Comparison of ENCODE assay signal across 20 cellular contexts in genomic region chr3:160016972-160017371, GRCh38. TPM values are rescaled to one million over a fixed set of nuclear protein-coding genes. Genes with fewer than 3 reads are reported as not detected.
A peak's percentile ranks its signal among the peaks of the same experiment; 100 is the strongest.
DNase-seq lines count a peak whose midpoint lies in the region; ATAC-seq, FAIRE-seq and TF ChIP-seq lines count a peak whose summit lies in the region.
"Had no signal": no experiment of that assay in that cellular context is flagged by ENCODE, and none has a peak within 500 bp of the region (broad histone marks: within the 10 kb centered on the region; RNA-seq: fewer than 3 reads in every experiment).

No MANE protein-coding gene starts in this region.

- H3K27ac ChIP-seq in IMR-90 (ENCODE audit: insufficient read depth, low read length) (no peak overlapping the region), keratinocyte (ENCODE audit: control insufficient read depth, insufficient read depth, low read length) (no peak overlapping the region), neural progenitor cell (no peak overlapping the region)
- H3K27ac ChIP-seq: gastroesophageal sphincter had no signal

- H2AK5ac ChIP-seq in IMR-90 (ENCODE audit: low read depth, low read length), result no peak overlapping the region

- no peak overlapping the region for H3K56ac ChIP-seq in IMR-90 (ENCODE audit: extremely low read depth, insufficient read depth, low read length)

- no peak overlapping the region for H4K8ac ChIP-seq in IMR-90 (ENCODE audit: low read depth in 2 of 2, low read length in 2 of 2)

- H3K9me1 ChIP-seq in IMR-90 (ENCODE audit: insufficient read depth, low read length) (no peaks in the 10 kb centered on the region), keratinocyte (ENCODE audit: control insufficient read depth, extremely low read depth, insufficient read depth, low read length) (no peaks in the 10 kb centered on the region)

- H3K4ac ChIP-seq in IMR-90 (ENCODE audit: low read depth, low read length), result no peak overlapping the region

- H3K36me3 ChIP-seq in IMR-90 (ENCODE audit: control insufficient read depth, insufficient read depth, low read length) (no peaks in the 10 kb centered on the region), keratinocyte (ENCODE audit: control insufficient read depth in 2 of 2, extremely low read depth in 1 of 2, insufficient read depth in 2 of 2, low read length in 2 of 2) (no peaks in the 10 kb centered on the region), neural progenitor cell (no peaks in the 10 kb centered on the region)
- H3K36me3 ChIP-seq: gastroesophageal sphincter had no signal

- H3K79me2 ChIP-seq in keratinocyte (ENCODE audit: control insufficient read depth, insufficient read depth, low read length) (no peaks in the 10 kb centered on the region), neural progenitor cell (ENCODE audit: low read depth) (no peaks in the 10 kb centered on the region)

- H2AFZ ChIP-seq in IMR-90 (replicated peaks; ENCODE audit: low read length, poor library complexity) (no peak overlapping the region), keratinocyte (ENCODE audit: control insufficient read depth, low read length) (no peak overlapping the region), neural progenitor cell (replicated peaks) (no peak overlapping the region)

- CTCF ChIA-PET in IMR-90 (lab: Yijun Ruan, JAX), result no interaction called here

- POLR2A ChIA-PET in IMR-90 (lab: Charles Lee; ENCODE audit: unreplicated experiment), result no interaction called here

- H3K23ac ChIP-seq in IMR-90 (ENCODE audit: low read depth, low read length), result no peak overlapping the region

- dilution Hi-C loops in IMR-90 (cut with HindIII; ENCODE audit: low sequenced_read_pairs, unreplicated experiment), result no loop called here
- dilution Hi-C loops in keratinocyte (cut with MboI; ENCODE audit: extremely low pct_ligation_motif_present, low sequenced_read_pairs), result no loop called here

- WGBS in IMR-90 (ENCODE audit: extremely low coverage in 2 of 2, insufficient read length in 1 of 2), 2 experiments, result 100% methylated on average over 1 of the region's 1 CpG; no CpG with 5 or more reads in 1 of the 2 experiments

- H3K4me1 Mint-ChIP-seq in neural progenitor cell, result no peaks in the 10 kb centered on the region

- no peak overlapping the region for H2BK5ac ChIP-seq in IMR-90 (ENCODE audit: low read depth, low read length, poor library complexity, severe bottlenecking)

- in situ Hi-C loops in IMR-90 (cut with MboI; ENCODE audit: low sequenced_read_pairs), result loop anchor here (25.0 kb wide), 1 partner anchor 755 kb away; no protein-coding TSS in a partner anchor

- H3K4me2 ChIP-seq in IMR-90 (ENCODE audit: low read depth, low read length), result no peak overlapping the region
- no peak overlapping the region for H3K4me2 ChIP-seq in keratinocyte (ENCODE audit: control insufficient read depth, extremely low read depth, insufficient read depth, low read depth, low read length)
- no peak overlapping the region for H3K4me2 ChIP-seq in neural progenitor cell

- no peak overlapping the region for H4K91ac ChIP-seq in IMR-90 (ENCODE audit: insufficient read depth, low read depth, low read length)

- no peak overlapping the region for H2AK9ac ChIP-seq in IMR-90 (replicated peaks; ENCODE audit: low read depth, low read length, poor library complexity)

- no peak overlapping the region for H3K14ac ChIP-seq in IMR-90 (replicated peaks; ENCODE audit: low read depth, low read length)

- H3K27ac Mint-ChIP-seq in neural progenitor cell, result no peak overlapping the region
- H3K27ac Mint-ChIP-seq: activated T-cell treated with anti-CD3 and anti-CD28 coated beads, Interleukin-2, amount 50 U/mL, for 72 hours; natural killer cell; T-cell had no signal

- peak; percentile 59; the same call in 1 of the 2 replicates for ATAC-seq in IMR-90 (ENCODE audit: low read depth)
- no peak for ATAC-seq in HG02623 (IDR thresholded peaks at IDR 0.05; ENCODE audit: unreplicated experiment)
- ATAC-seq: activated T-cell treated with anti-CD3 and anti-CD28 coated beads, Interleukin-2, amount 50 U/mL, for 72 hours; gastroesophageal sphincter; right cardiac atrium; stimulated activated naive CD8-positive, alpha-beta T cell treated with anti-CD3 and anti-CD28 coated beads, Interleukin-15, Interleukin-2, amounts not matched to agents 100 U/mL and 50 U/mL, for 24 hours; T-cell had no signal

- H3K9ac ChIP-seq in IMR-90 (ENCODE audit: low read depth, low read length) (no peak overlapping the region), keratinocyte (ENCODE audit: control insufficient read depth, extremely low read depth, insufficient read depth, low read length) (no peak overlapping the region), neural progenitor cell (no peak overlapping the region)

- H3K4me3 Mint-ChIP-seq in neural progenitor cell, result no peak overlapping the region
- H3K4me3 Mint-ChIP-seq: activated T-cell treated with anti-CD3 and anti-CD28 coated beads, Interleukin-2, amount 50 U/mL, for 72 hours; natural killer cell; T-cell had no signal

- H2BK20ac ChIP-seq in IMR-90 (ENCODE audit: low read depth, low read length), result no peak overlapping the region

- FAIRE-seq in keratinocyte (lab: Jason Lieb, UNC), result peak; percentile 23
- FAIRE-seq: kidney had no signal

- peaks cover 3% of the 10 kb centered on the region for H3K27me3 Mint-ChIP-seq in neural progenitor cell (ENCODE audit: insufficient read depth, low read depth)

- no peaks in the 10 kb centered on the region for H3K79me1 ChIP-seq in IMR-90 (ENCODE audit: low read depth in 1 of 2, low read length in 2 of 2)

- DNase-seq in Daoy (ENCODE audit: low read depth) (peak; percentile 43), IMR-90 (peak; percentile 79), SW480 (ENCODE audit: low spot score) (peak; percentile 15), keratinocyte (ENCODE audit: low read depth, low spot score) (no peak), NCI-H2227 treated with DMSO at 0.1 percent for 48 hours (lab: John Stamatoyannopoulos, UW) (no peak), CD1c-positive myeloid dendritic cell (ENCODE audit: extremely low spot score) (no peak), neural progenitor cell (ENCODE audit: low spot score) (no peak)
- DNase-seq: activated CD4-positive, alpha-beta T cell treated with anti-CD3 and anti-CD28 coated beads for 4 hours; activated T-cell treated with anti-CD3 and anti-CD28 coated beads, Interleukin-2, amount 50 U/mL, for 72 hours; anterior cingulate cortex; DND-41; kidney; natural killer cell; NCI-H774; right cardiac atrium; stimulated activated naive CD8-positive, alpha-beta T cell treated with anti-CD3 and anti-CD28 coated beads, Interleukin-15, Interleukin-2, amounts not matched to agents 100 U/mL and 50 U/mL, for 24 hours; T-cell had no signal

- H3K4me1 ChIP-seq in IMR-90 (ENCODE audit: control insufficient read depth, insufficient read depth, low read length) (no peaks in the 10 kb centered on the region), keratinocyte (ENCODE audit: control insufficient read depth, extremely low read depth, insufficient read depth, low read length) (no peaks in the 10 kb centered on the region), neural progenitor cell (no peaks in the 10 kb centered on the region)
- H3K4me1 ChIP-seq: gastroesophageal sphincter had no signal

- H2BK15ac ChIP-seq in IMR-90 (ENCODE audit: low read depth, low read length), result no peak overlapping the region

- no peaks in the 10 kb centered on the region for H3K9me3 Mint-ChIP-seq in neural progenitor cell
- H3K9me3 Mint-ChIP-seq: activated T-cell treated with anti-CD3 and anti-CD28 coated beads, Interleukin-2, amount 50 U/mL, for 72 hours; natural killer cell; T-cell had no signal

- intact Hi-C loops in IMR-90 (cut with micrococcal nuclease), result no loop called here

- no peak for TF ChIP-seq RAD21 in IMR-90 (IDR thresholded peaks at IDR 0.05; ENCODE audit: low read length)

- H2BK120ac ChIP-seq in IMR-90 (ENCODE audit: low read depth, low read length), result no peak overlapping the region

- H3K18ac ChIP-seq in IMR-90 (ENCODE audit: low read depth, low read length), result no peak overlapping the region

- H3K9me3 ChIP-seq in IMR-90 (ENCODE audit: control insufficient read depth, insufficient read depth, low read length) (no peaks in the 10 kb centered on the region), keratinocyte (ENCODE audit: control insufficient read depth, low read depth, low read length) (no peaks in the 10 kb centered on the region), neural progenitor cell (ENCODE audit: low read depth) (no peaks in the 10 kb centered on the region)
- H3K9me3 ChIP-seq: gastroesophageal sphincter had no signal

- H4K20me1 ChIP-seq in IMR-90 (ENCODE audit: insufficient read depth, low read length) (no peaks in the 10 kb centered on the region), keratinocyte (ENCODE audit: control insufficient read depth, extremely low read depth, insufficient read depth, low read length) (no peaks in the 10 kb centered on the region), neural progenitor cell (ENCODE audit: low read depth) (no peaks in the 10 kb centered on the region)

- H3F3A ChIP-seq in neural progenitor cell (ENCODE audit: low read depth), result no peaks in the 10 kb centered on the region

- no TSS peak for BruUV-seq in IMR-90 (replicated peaks; lab: Mats Ljungman, UMichigan)

- H3K4me3 ChIP-seq in IMR-90 (ENCODE audit: insufficient read depth, low read depth, low read length), result no peak overlapping the region
- no peak overlapping the region for H3K4me3 ChIP-seq in keratinocyte (ENCODE audit: control insufficient read depth in 2 of 3, extremely low read depth in 1 of 3, insufficient read depth in 2 of 3, low read depth in 1 of 3, low read length in 3 of 3)
- H3K4me3 ChIP-seq in neural progenitor cell, result no peak overlapping the region
- H3K4me3 ChIP-seq: gastroesophageal sphincter had no signal

- no peak overlapping the region for H4K5ac ChIP-seq in IMR-90 (ENCODE audit: low read depth, low read length)

- TF ChIP-seq POLR2A in IMR-90 (IDR thresholded peaks at IDR 0.05; ENCODE audit: low read depth, low read length), result no peak

- TF ChIP-seq CTCF in IMR-90 (conservative IDR thresholded peaks at IDR 0.05; ENCODE audit: low read depth, low read length) (no peak), keratinocyte (optimal IDR thresholded peaks at IDR 0.05 in 1 of 3, IDR thresholded peaks at IDR 0.05 in 1 of 3, conservative IDR thresholded peaks at IDR 0.05 in 1 of 3; ENCODE audit: extremely low read depth in 1 of 3, insufficient read depth in 2 of 3, low read length in 3 of 3) (no peak), neural progenitor cell (IDR thresholded peaks at IDR 0.05) (no peak)

- H3K27me3 ChIP-seq in IMR-90 (ENCODE audit: control insufficient read depth, insufficient read depth, low read length), result no peaks in the 10 kb centered on the region
- peaks cover 8% of the 10 kb centered on the region for H3K27me3 ChIP-seq in keratinocyte (ENCODE audit: control insufficient read depth, extremely low read depth, insufficient read depth, low read length)
- H3K27me3 ChIP-seq in neural progenitor cell, result no peaks in the 10 kb centered on the region
- H3K27me3 ChIP-seq: gastroesophageal sphincter had no signal

- H3K36me3 Mint-ChIP-seq in neural progenitor cell, result no peaks in the 10 kb centered on the region
- H3K36me3 Mint-ChIP-seq: natural killer cell, T-cell had no signal

RNA-seq across cellular contexts. Expression of gene IL12A, which starts 28.3 kb away (rescaled TPM):
- total RNA-seq in Daoy (2014; rRNA removed; shearing (Covaris generic)), result 0.51 TPM in 1 of 2 replicates, not detected in the other
- total RNA-seq in IMR-90 (2012; rRNA removed) (0.90 and 1.1 TPM in 2 replicates), neural progenitor cell (ENCODE audit: low replicate concordance) (0.77 and 0.79 TPM in 2 replicates)
- polyA plus RNA-seq in IMR-90 (2012; rRNA removed) (2.9 and 5.3 TPM in 2 replicates), keratinocyte (0.15 to 0.54 TPM (median 0.42 TPM) in 3 replicates)
- 10.0 and 10.9 TPM in 2 replicates for polyA plus RNA-seq in IMR-90 (2012; cell fraction: cytosol; rRNA removed)
- polyA plus RNA-seq in IMR-90 (2012; cell fraction: nucleus; rRNA removed; ENCODE audit: low replicate concordance), result 11.1 and 16.2 TPM in 2 replicates
- not detected for polyA plus RNA-seq in keratinocyte (2011; ENCODE audit: low read depth)
- polyA plus RNA-seq in keratinocyte (2011; cell fraction: cytosol; rRNA removed), result 0.38 and 0.67 TPM in 2 replicates
- 1.0 and 1.4 TPM in 2 replicates for polyA plus RNA-seq in keratinocyte (2011; cell fraction: nucleus; rRNA removed)
- 0.21 TPM in 1 of 2 replicates, not detected in the other for polyA plus RNA-seq in keratinocyte (2012; ENCODE audit: low replicate concordance)
- 0.30 TPM in 1 of 3 replicates, not detected in the others for polyA minus RNA-seq in keratinocyte
- not detected for polyA minus RNA-seq in keratinocyte (2011; cell fraction: cytosol; rRNA and poly(A)+ RNA removed)
- polyA minus RNA-seq in keratinocyte (2011; cell fraction: nucleus; rRNA and poly(A)+ RNA removed), result not detected in 2 replicates
- total RNA-seq: activated T-cell treated with anti-CD3 and anti-CD28 coated beads, Interleukin-2, amount 50 U/mL, for 72 hours; HT-29 had no signal

Comparison
In these comparisons a context has a peak if more than half of its experiments do, and no peak if none do; other contexts are left out.
1. DNase-seq: peak in Daoy (single experiment), IMR-90 (single experiment) and SW480 (single experiment); none in keratinocyte (single experiment), NCI-H2227 treated with DMSO at 0.1 percent for 48 hours (single experiment), CD1c-positive myeloid dendritic cell (single experiment) and neural progenitor cell (single experiment).